In the genomic region with DNA sequence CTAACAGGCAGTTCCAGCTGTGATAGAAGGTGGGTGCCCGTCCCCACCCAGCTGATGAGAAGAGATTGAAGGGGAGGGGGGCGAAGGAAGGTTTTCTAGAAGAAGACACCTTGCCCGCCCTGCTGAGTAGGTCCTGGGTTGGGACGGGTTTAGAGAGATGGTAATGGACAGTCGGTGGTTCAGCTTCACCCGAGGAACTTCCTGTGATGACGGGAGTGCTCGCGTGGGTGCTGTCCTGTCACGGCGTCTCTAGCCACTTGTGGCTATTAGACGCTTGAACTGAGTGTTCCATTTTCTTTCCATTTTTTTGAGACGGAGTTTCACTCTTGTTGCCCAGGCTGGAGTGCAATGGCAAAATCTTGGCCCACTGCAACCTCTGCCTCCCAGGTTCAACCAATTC, we compare ENCODE assay signal across 25 cellular contexts. TPM values are rescaled to one million over a fixed set of nuclear protein-coding genes. Genes with fewer than 3 reads are reported as not detected.
DNase-seq lines count a peak whose midpoint lies in the region; ATAC-seq and TF ChIP-seq lines count a peak whose summit lies in the region.
"Had no signal": no experiment of that assay in that cellular context is flagged by ENCODE, and none has a peak within 500 bp of the region (broad histone marks: within the 10 kb centered on the region; RNA-seq: fewer than 3 reads in every experiment).

No MANE protein-coding gene starts in this region.

- ATAC-seq in GM21723 (IDR thresholded peaks at IDR 0.05; ENCODE audit: unreplicated experiment): no peak
- ATAC-seq: activated CD8-positive, alpha-beta T cell treated with anti-CD3 and anti-CD28 coated beads for 36 hours; left ventricle myocardium superior; right lobe of liver; T-helper 17 cell had no signal

- H3K27ac Mint-ChIP-seq in neural crest cell (ENCODE audit: unreplicated experiment): peak overlapping the region; percentile 67
- H3K27ac Mint-ChIP-seq: activated CD8-positive, alpha-beta T cell treated with anti-CD3 and anti-CD28 coated beads for 36 hours; activated naive CD8-positive, alpha-beta T cell treated with anti-CD3 and anti-CD28 coated beads for 36 hours; dendritic cell treated with granulocyte-macrophage colony-stimulating factor and Interleukin-4, amounts not matched to agents 40 ng/mL and 50 ng/mL, for 4 days; natural killer cell treated with Interleukin-12 subunit alpha and Interleukin-12 subunit beta and Interleukin-15 and Interleukin-18, amount 100 ng/mL, for 72 hours; T-helper 17 cell had no signal

- peak overlapping the region; percentile 41; the same call in 1 of the 2 replicates for H3K9ac ChIP-seq in KMS-11
- H3K9ac ChIP-seq: parathyroid adenoma, SK-N-SH had no signal

- H2AFZ ChIP-seq in KMS-11 (ENCODE audit: low read depth): no peak overlapping the region
- H2AFZ ChIP-seq: parathyroid adenoma had no signal

- H3K4me3 ChIP-seq in KMS-11 (IDR thresholded peaks at IDR 0.05; ENCODE audit: insufficient read depth, low read depth, low read length) (no peak overlapping the region), dorsolateral prefrontal cortex (no peak overlapping the region)
- H3K4me3 ChIP-seq: right lobe of liver had no signal

- intact Hi-C loops in dorsolateral prefrontal cortex (cut with DNase I): no loop called here

- no peaks in the 10 kb centered on the region for H3K27me3 Mint-ChIP-seq in neural crest cell (ENCODE audit: low read depth)
- H3K27me3 Mint-ChIP-seq: activated CD8-positive, alpha-beta T cell treated with anti-CD3 and anti-CD28 coated beads for 36 hours; activated naive CD8-positive, alpha-beta T cell treated with anti-CD3 and anti-CD28 coated beads for 36 hours; dendritic cell treated with granulocyte-macrophage colony-stimulating factor and Interleukin-4, amounts not matched to agents 40 ng/mL and 50 ng/mL, for 4 days; natural killer cell treated with Interleukin-12 subunit alpha and Interleukin-12 subunit beta and Interleukin-15 and Interleukin-18, amount 100 ng/mL, for 72 hours; T-helper 17 cell had no signal

- peak overlapping the region; percentile 83 for H3K4me2 ChIP-seq in KMS-11
- H3K4me2 ChIP-seq: SK-N-SH had no signal

- H3K36me3 ChIP-seq in KMS-11 (ENCODE audit: insufficient read depth): no peaks in the 10 kb centered on the region

- H4K20me1 ChIP-seq in KMS-11 (ENCODE audit: insufficient read depth): no peaks in the 10 kb centered on the region

- H3K36me3 Mint-ChIP-seq in neural crest cell (ENCODE audit: low read depth): no peaks in the 10 kb centered on the region
- H3K36me3 Mint-ChIP-seq: activated naive CD8-positive, alpha-beta T cell treated with anti-CD3 and anti-CD28 coated beads for 36 hours had no signal

- no peak for DNase-seq in dorsolateral prefrontal cortex
- no peak for DNase-seq in neural crest cell (ENCODE audit: low read depth, low spot score)
- no peak for DNase-seq in middle frontal gyrus (ENCODE audit: extremely low spot score, low spot score)
- DNase-seq in NOMO-1 treated with DMSO at 0.1 percent for 48 hours (lab: John Stamatoyannopoulos, UW; ENCODE audit: unreplicated experiment): no peak
- no peak for DNase-seq in NCI-H82 (lab: John Stamatoyannopoulos, UW)
- DNase-seq: activated CD8-positive, alpha-beta T cell treated with anti-CD3 and anti-CD28 coated beads for 36 hours; activated naive CD8-positive, alpha-beta T cell treated with anti-CD3 and anti-CD28 coated beads for 36 hours; Calu3; caudate nucleus; hypothalamus; left ventricle myocardium superior; NCI-H1105 treated with DMSO at 0.1 percent for 48 hours; NCI-H2107; SK-N-SH; stimulated activated CD4-positive, alpha-beta T cell treated with anti-CD3 and anti-CD28 coated beads, Interleukin-12 subunit alpha, Interleukin-12 subunit beta, amount 100 ng/mL, for 4 hours; stimulated activated CD4-positive, alpha-beta T cell treated with anti-CD3 and anti-CD28 coated beads, Interleukin-4, amount 100 ng/mL, for 1 hour; T-helper 17 cell had no signal

- H3K4me1 ChIP-seq in KMS-11 (ENCODE audit: low read depth, poor library complexity, severe bottlenecking): peaks cover 82% of the 10 kb centered on the region
- H3K4me1 ChIP-seq: parathyroid adenoma, right lobe of liver had no signal

- H3K27me3 ChIP-seq in KMS-11 (ENCODE audit: insufficient read depth, low read depth) (no peaks in the 10 kb centered on the region), dorsolateral prefrontal cortex (no peaks in the 10 kb centered on the region)
- H3K27me3 ChIP-seq: right lobe of liver had no signal

- 0 out of 2 replicates have a peak, but pooled peaks cover 13% of the 10 kb centered on the region for H3K79me2 ChIP-seq in KMS-11 (ENCODE audit: insufficient read depth, low read depth)
- H3K79me2 ChIP-seq: parathyroid adenoma had no signal

- peaks cover 24% of the 10 kb centered on the region for H3K4me1 Mint-ChIP-seq in neural crest cell
- H3K4me1 Mint-ChIP-seq: activated naive CD8-positive, alpha-beta T cell treated with anti-CD3 and anti-CD28 coated beads for 36 hours; T-helper 17 cell had no signal

- H3K9me3 Mint-ChIP-seq in neural crest cell: no peaks in the 10 kb centered on the region
- H3K9me3 Mint-ChIP-seq: activated CD8-positive, alpha-beta T cell treated with anti-CD3 and anti-CD28 coated beads for 36 hours; activated naive CD8-positive, alpha-beta T cell treated with anti-CD3 and anti-CD28 coated beads for 36 hours; dendritic cell treated with granulocyte-macrophage colony-stimulating factor and Interleukin-4, amounts not matched to agents 40 ng/mL and 50 ng/mL, for 4 days; natural killer cell treated with Interleukin-12 subunit alpha and Interleukin-12 subunit beta and Interleukin-15 and Interleukin-18, amount 100 ng/mL, for 72 hours had no signal

- H3K27ac ChIP-seq in KMS-11: peak overlapping the region; percentile 84
- H3K27ac ChIP-seq in dorsolateral prefrontal cortex: peak overlapping the region in 36 of 59 donors; percentile 3 to 99 (median 95)
- H3K27ac ChIP-seq: C4-2B, parathyroid adenoma, right lobe of liver had no signal

- H3K4me3 Mint-ChIP-seq in neural crest cell: no peak overlapping the region
- H3K4me3 Mint-ChIP-seq: activated CD8-positive, alpha-beta T cell treated with anti-CD3 and anti-CD28 coated beads for 36 hours; activated naive CD8-positive, alpha-beta T cell treated with anti-CD3 and anti-CD28 coated beads for 36 hours; dendritic cell treated with granulocyte-macrophage colony-stimulating factor and Interleukin-4, amounts not matched to agents 40 ng/mL and 50 ng/mL, for 4 days; natural killer cell treated with Interleukin-12 subunit alpha and Interleukin-12 subunit beta and Interleukin-15 and Interleukin-18, amount 100 ng/mL, for 72 hours; T-helper 17 cell had no signal

- TF ChIP-seq CTCF in KMS-11 (conservative IDR thresholded peaks at IDR 0.05; ENCODE audit: low read depth, low read length): no peak
- no peak for TF ChIP-seq CTCF in dorsolateral prefrontal cortex (IDR thresholded peaks at IDR 0.05 in 54 of 56, conservative IDR thresholded peaks at IDR 0.05 in 2 of 56; ENCODE audit: low read depth in 1 of 56, partially characterized antibody in 56 of 56)
- no peak for TF ChIP-seq CTCF in neural crest cell (conservative IDR thresholded peaks at IDR 0.05)

RNA-seq across cellular contexts. Expression of a gene that starts 27.6 kb away (rescaled TPM):
- total RNA-seq in dorsolateral prefrontal cortex (100 to 1,000 TPM in 30 of 120 experiments, 10 to 100 TPM in 90; 57.7 to 147 (median 92.3) TPM), neural crest cell (20.3 and 23.5 TPM in 2 replicates)
- total RNA-seq: endothelial cell of umbilical vein had no signal

RNA-seq across cellular contexts. Expression of a gene that starts 29.6 kb away (rescaled TPM):
- total RNA-seq in dorsolateral prefrontal cortex (10 to 100 TPM; 25.2 to 75.7 (median 46.7) TPM), neural crest cell (33.8 and 38.3 TPM in 2 replicates)
